In genomic region chr6:105824732-105825131, GRCh38 we compare ENCODE assay signal across 13 cellular contexts.
DNase-seq lines count a peak whose midpoint lies in the region; ATAC-seq and TF ChIP-seq lines count a peak whose summit lies in the region.
"Had no signal": no experiment of that assay in that cellular context is flagged by ENCODE, and none has a peak within 500 bp of the region (broad histone marks: within the 10 kb centered on the region; RNA-seq: fewer than 3 reads in every experiment).

No MANE protein-coding gene starts in this region.

- DNase-seq in HCT116 (ENCODE audit: low read depth, low spot score) (no peak), Kasumi-1 (lab: John Stamatoyannopoulos, UW) (no peak)
- DNase-seq in stimulated activated CD8-positive, alpha-beta memory T cell treated with anti-CD3 and anti-CD28 coated beads, Interleukin-4, amount 100 ng/mL, for 48 hours = no peak
- no peak for DNase-seq in activated naive CD8-positive, alpha-beta T cell treated with anti-CD3 and anti-CD28 coated beads for 36 hours
- DNase-seq: activated gamma-delta T cell treated with Interleukin-2 at 50 U/mL for 16 hours, MM.1S, PC-9, spleen, T-helper 17 cell, tibial artery had no signal

- H3K9ac ChIP-seq in HCT116 (ENCODE audit: low read length) (no peak overlapping the region), skeletal muscle satellite cell (ENCODE audit: low read depth, low read length) (no peak overlapping the region)

- ATAC-seq in GM18502 (IDR thresholded peaks at IDR 0.05; ENCODE audit: poor library complexity, unreplicated experiment) (peak; percentile 79), HCT116 (no peak)
- ATAC-seq: T-helper 17 cell had no signal

- H3K4me1 ChIP-seq in HCT116 (ENCODE audit: control insufficient read depth in 1 of 2, insufficient read depth in 2 of 2, low read length in 2 of 2) (no peaks in the 10 kb centered on the region), skeletal muscle satellite cell (ENCODE audit: control insufficient read depth, insufficient read depth, low read length) (peaks cover 12% of the 10 kb centered on the region)
- H3K4me1 ChIP-seq: spleen, tibial artery had no signal

- no peaks in the 10 kb centered on the region for H3K79me2 ChIP-seq in HCT116 (ENCODE audit: insufficient read depth, low read length)

- POLR2A ChIA-PET in HCT116 (lab: Charles Lee) = no interaction called here

- H3K9me3 ChIP-seq in HCT116 (ENCODE audit: control insufficient read depth in 1 of 2, insufficient read depth in 1 of 2, low read depth in 1 of 2, low read length in 2 of 2) (no peaks in the 10 kb centered on the region), skeletal muscle satellite cell (replicated peaks; ENCODE audit: low read length) (no peaks in the 10 kb centered on the region)

- H3K27me3 ChIP-seq in HCT116 (ENCODE audit: insufficient read depth, low read length) (no peaks in the 10 kb centered on the region), skeletal muscle satellite cell (ENCODE audit: control insufficient read depth, insufficient read depth, low read length) (no peaks in the 10 kb centered on the region)
- H3K27me3 ChIP-seq: spleen, tibial artery had no signal

- TF ChIP-seq RAD21 in HCT116 (IDR thresholded peaks at IDR 0.05; ENCODE audit: low read depth) = no peak

- no peaks in the 10 kb centered on the region for H3K36me3 ChIP-seq in HCT116 (ENCODE audit: control insufficient read depth in 1 of 2, insufficient read depth in 2 of 2, low read length in 2 of 2)
- H3K36me3 ChIP-seq in skeletal muscle satellite cell (ENCODE audit: insufficient read depth, low read length) = no peaks in the 10 kb centered on the region
- H3K36me3 ChIP-seq: spleen, tibial artery had no signal

- no peaks in the 10 kb centered on the region for H3K9me2 ChIP-seq in HCT116 (ENCODE audit: insufficient read depth)

- H3K27me3 Mint-ChIP-seq in T-helper 1 cell treated with Interleukin-12 subunit alpha and Interleukin-12 subunit beta and Interleukin-4 antibody, amounts not matched to agents 30 μg/mL and 1 μg/mL, for 36 hours (ENCODE audit: low read depth) = peaks cover 4% of the 10 kb centered on the region
- H3K27me3 Mint-ChIP-seq in activated naive CD8-positive, alpha-beta T cell treated with anti-CD3 and anti-CD28 coated beads for 36 hours = peaks cover 13% of the 10 kb centered on the region
- H3K27me3 Mint-ChIP-seq: T-helper 17 cell had no signal

- H2AFZ ChIP-seq in HCT116 (ENCODE audit: low read depth, low read length, poor library complexity, severe bottlenecking) = peak overlapping the region; percentile 82
- H2AFZ ChIP-seq: PC-9 had no signal

- H3K4me1 Mint-ChIP-seq in T-helper 1 cell treated with Interleukin-12 subunit alpha and Interleukin-12 subunit beta and Interleukin-4 antibody, amounts not matched to agents 30 μg/mL and 1 μg/mL, for 36 hours (ENCODE audit: low read depth) = peaks cover 9% of the 10 kb centered on the region
- no peaks in the 10 kb centered on the region for H3K4me1 Mint-ChIP-seq in activated naive CD8-positive, alpha-beta T cell treated with anti-CD3 and anti-CD28 coated beads for 36 hours
- H3K4me1 Mint-ChIP-seq: T-helper 17 cell had no signal

- H3K9me3 Mint-ChIP-seq in T-helper 1 cell treated with Interleukin-12 subunit alpha and Interleukin-12 subunit beta and Interleukin-4 antibody, amounts not matched to agents 30 μg/mL and 1 μg/mL, for 36 hours = peaks cover 44% of the 10 kb centered on the region
- peaks cover 8% of the 10 kb centered on the region for H3K9me3 Mint-ChIP-seq in activated naive CD8-positive, alpha-beta T cell treated with anti-CD3 and anti-CD28 coated beads for 36 hours

- no peak for TF ChIP-seq POLR2A in HCT116 (IDR thresholded peaks at IDR 0.05; ENCODE audit: borderline replicate concordance, extremely low read depth, insufficient read depth, insufficient read length)

- no peaks in the 10 kb centered on the region for H4K20me1 ChIP-seq in HCT116 (ENCODE audit: insufficient read depth)

- CTCF ChIA-PET in HCT116 (lab: Charles Lee) = interaction anchor here (1.4 kb wide), 1 partner anchor 10 kb away, joined by 4 read pairs; no protein-coding TSS in a partner anchor

- H3K4me3 ChIP-seq in HCT116 (replicated peaks in 1 of 2; ENCODE audit: low read depth in 1 of 2, low read length in 2 of 2) (no peak overlapping the region), skeletal muscle satellite cell (ENCODE audit: low read length) (no peak overlapping the region)
- H3K4me3 ChIP-seq: PC-9, spleen, tibial artery had no signal

- H3K27ac Mint-ChIP-seq in T-helper 1 cell treated with Interleukin-12 subunit alpha and Interleukin-12 subunit beta and Interleukin-4 antibody, amounts not matched to agents 30 μg/mL and 1 μg/mL, for 36 hours = peak overlapping the region; percentile 21
- no peak overlapping the region for H3K27ac Mint-ChIP-seq in activated naive CD8-positive, alpha-beta T cell treated with anti-CD3 and anti-CD28 coated beads for 36 hours
- H3K27ac Mint-ChIP-seq: T-helper 17 cell had no signal

- no peak overlapping the region for H3K27ac ChIP-seq in HCT116 (ENCODE audit: low read depth, low read length)
- H3K27ac ChIP-seq: PC-9, spleen, tibial artery had no signal

- no TSS peak for BruUV-seq in HCT116 (replicated peaks; lab: Mats Ljungman, UMichigan)

- TF ChIP-seq CTCF in HCT116 (IDR thresholded peaks at IDR 0.05 in 2 of 3, conservative IDR thresholded peaks at IDR 0.05 in 1 of 3; ENCODE audit: borderline replicate concordance in 1 of 3, insufficient read depth in 1 of 3, low read depth in 2 of 3, low read length in 2 of 3) = no peak

- H3K4me2 ChIP-seq in HCT116 (ENCODE audit: low read length) (no peak overlapping the region), skeletal muscle satellite cell (ENCODE audit: low read length) (peak overlapping the region; percentile 16)
- H3K4me2 ChIP-seq: PC-9 had no signal

- H3K4me3 Mint-ChIP-seq in T-helper 1 cell treated with Interleukin-12 subunit alpha and Interleukin-12 subunit beta and Interleukin-4 antibody, amounts not matched to agents 30 μg/mL and 1 μg/mL, for 36 hours = no peak overlapping the region
- H3K4me3 Mint-ChIP-seq in activated naive CD8-positive, alpha-beta T cell treated with anti-CD3 and anti-CD28 coated beads for 36 hours = no peak overlapping the region
- H3K4me3 Mint-ChIP-seq: T-helper 17 cell had no signal

- intact Hi-C loops in HCT116 (cut with micrococcal nuclease) = no loop called here

- RAD21 ChIA-PET in HCT116 (lab: Charles Lee; ENCODE audit: low non-redundant PET in 1 of 2, low total read pairs in 2 of 2, uncharacterized antibody in 2 of 2, unreplicated experiment in 2 of 2) = no interaction called here

- peaks cover 39% of the 10 kb centered on the region for H3K36me3 Mint-ChIP-seq in T-helper 1 cell treated with Interleukin-12 subunit alpha and Interleukin-12 subunit beta and Interleukin-4 antibody, amounts not matched to agents 30 μg/mL and 1 μg/mL, for 36 hours (ENCODE audit: low read depth)
- H3K36me3 Mint-ChIP-seq in activated naive CD8-positive, alpha-beta T cell treated with anti-CD3 and anti-CD28 coated beads for 36 hours = peaks cover 1% of the 10 kb centered on the region

TF ChIP-seq in HCT116, 20 proteins besides CTCF, POLR2A, EP300 and RAD21:
- no peak for TF ChIP-seq MAX (IDR thresholded peaks at IDR 0.05)
- TF ChIP-seq EGR1 (IDR thresholded peaks at IDR 0.05; ENCODE audit: low read depth) = no peak
- no peak for TF ChIP-seq SIN3A (IDR thresholded peaks at IDR 0.05; ENCODE audit: low read depth)
- TF ChIP-seq ZFX (IDR thresholded peaks at IDR 0.05) = no peak
- TF ChIP-seq ZBTB33 (IDR thresholded peaks at IDR 0.05; ENCODE audit: extremely low read depth, insufficient replicate concordance, low read length) = no peak
- TF ChIP-seq TCF7L2 (IDR thresholded peaks at IDR 0.05; ENCODE audit: borderline replicate concordance, extremely low read depth, insufficient read depth, insufficient read length) = no peak
- TF ChIP-seq ATF3 (IDR thresholded peaks at IDR 0.05) = no peak
- no peak for TF ChIP-seq JUND (IDR thresholded peaks at IDR 0.05)
